1 cellular context compared by ENCODE assay signal in genomic region chr3:196198771-196199753, GRCh38.
TF ChIP-seq lines count a peak whose summit lies in the region.

No MANE protein-coding gene starts in this region.

TF ChIP-seq in SK-N-SH, 30 proteins besides CTCF, POLR2A, EP300 and RAD21 (continued from another document):
- TF ChIP-seq REST (IDR thresholded peaks at IDR 0.05; ENCODE audit: low read depth, low read length), result peak; percentile 46; the same call in 1 of the 2 replicates
